Comparison of ENCODE assay signal across 19 cellular contexts in the genomic region with DNA sequence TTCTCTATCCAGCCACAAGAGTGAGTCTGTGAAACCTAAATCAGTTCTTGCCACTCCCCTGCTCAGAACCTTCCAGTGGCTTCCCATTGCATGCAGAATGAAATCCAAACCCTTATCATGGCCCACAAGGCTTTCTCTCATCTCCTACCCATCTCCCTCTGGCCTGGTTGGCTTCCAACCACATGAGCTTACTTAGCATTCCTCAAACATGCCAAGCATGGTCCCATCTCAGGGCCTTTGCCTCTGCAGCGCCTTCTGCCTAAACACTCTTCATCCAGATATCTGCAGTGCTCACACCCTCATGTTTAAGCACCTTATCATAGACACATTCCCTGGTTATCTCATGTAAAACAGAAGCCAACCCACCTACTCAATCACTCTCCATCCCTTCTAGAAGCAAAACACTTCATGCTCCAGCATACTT. TPM values are rescaled to one million over a fixed set of nuclear protein-coding genes. Genes with fewer than 3 reads are reported as not detected.
"Had no signal": no experiment of that assay in that cellular context is flagged by ENCODE, and none has a peak within 500 bp of the region (broad histone marks: within the 10 kb centered on the region; RNA-seq: fewer than 3 reads in every experiment).

No MANE protein-coding gene starts in this region.

- H3K27ac Mint-ChIP-seq: activated CD4-positive, alpha-beta T cell treated with anti-CD3 and anti-CD28 coated beads for 36 hours; activated CD8-positive, alpha-beta T cell treated with anti-CD3 and anti-CD28 coated beads for 36 hours; activated naive CD8-positive, alpha-beta T cell; brain; nephron progenitor cell; progenitor cell of endocrine pancreas; T-helper 17 cell had no signal

- DNase-seq: activated CD4-positive, alpha-beta T cell treated with anti-CD3 and anti-CD28 coated beads for 36 hours; activated CD8-positive, alpha-beta T cell treated with anti-CD3 and anti-CD28 coated beads for 36 hours; activated gamma-delta T cell treated with Interleukin-2 at 50 U/mL for 16 hours; activated T-cell treated with anti-CD3 and anti-CD28 coated beads, Interleukin-2, amount 50 U/mL, for 4 hours; amygdala; hippocampal formation; kidney; nephron progenitor cell; right lobe of liver; stimulated activated CD4-positive, alpha-beta T cell treated with anti-CD3 and anti-CD28 coated beads, Interleukin-1b, Interleukin-23, amount 100 ng/mL, for 48 hours; stomach; T-helper 17 cell had no signal

- H3K27me3 Mint-ChIP-seq: activated CD4-positive, alpha-beta T cell treated with anti-CD3 and anti-CD28 coated beads for 36 hours; activated CD8-positive, alpha-beta T cell treated with anti-CD3 and anti-CD28 coated beads for 36 hours; activated naive CD8-positive, alpha-beta T cell; brain; T-helper 17 cell had no signal

- H3K4me3 ChIP-seq: right lobe of liver, stomach, thoracic aorta had no signal

- ATAC-seq: activated CD4-positive, alpha-beta T cell treated with anti-CD3 and anti-CD28 coated beads for 36 hours; activated CD8-positive, alpha-beta T cell treated with anti-CD3 and anti-CD28 coated beads for 36 hours; activated T-cell treated with anti-CD3 and anti-CD28 coated beads, Interleukin-2, amount 50 U/mL, for 4 hours; right lobe of liver; T-helper 17 cell had no signal

- H3K4me1 Mint-ChIP-seq: brain, nephron progenitor cell had no signal

- H3K4me1 ChIP-seq: right lobe of liver, stomach had no signal

- H3K27me3 ChIP-seq: right lobe of liver, stomach had no signal

- H3K27ac ChIP-seq: right lobe of liver, stomach, thoracic aorta had no signal

- H3K9me3 Mint-ChIP-seq: activated CD8-positive, alpha-beta T cell treated with anti-CD3 and anti-CD28 coated beads for 36 hours; activated T-cell treated with anti-CD3 and anti-CD28 coated beads, Interleukin-2, amount 50 U/mL, for 4 hours; brain; nephron progenitor cell had no signal

- H3K9me3 ChIP-seq: right lobe of liver, stomach, thoracic aorta had no signal

- H3K4me3 Mint-ChIP-seq: activated CD4-positive, alpha-beta T cell treated with anti-CD3 and anti-CD28 coated beads for 36 hours; activated CD8-positive, alpha-beta T cell treated with anti-CD3 and anti-CD28 coated beads for 36 hours; activated naive CD8-positive, alpha-beta T cell; activated T-cell treated with anti-CD3 and anti-CD28 coated beads, Interleukin-2, amount 50 U/mL, for 4 hours; brain; nephron progenitor cell; T-helper 17 cell had no signal

RNA-seq across cellular contexts. Expression of gene CMTM1, which starts 31.9 kb away (rescaled TPM):
- total RNA-seq: stomach had no signal

RNA-seq across cellular contexts. Expression of gene CMTM2, which starts 44.9 kb away (rescaled TPM):
- total RNA-seq: activated T-cell treated with anti-CD3 and anti-CD28 coated beads, Interleukin-2, amount 50 U/mL, for 4 hours; chondrocyte; dermis microvascular lymphatic vessel endothelial cell; progenitor cell of endocrine pancreas; stomach; urinary bladder had no signal
- polyA plus RNA-seq: urinary bladder had no signal
